ENCODE assay signal across 15 cellular contexts in genomic region chr2:219709261-219709867, GRCh38.
"Had no signal": no experiment of that assay in that cellular context is flagged by ENCODE, and none has a peak within 500 bp of the region (broad histone marks: within the 10 kb centered on the region; RNA-seq: fewer than 3 reads in every experiment).

No MANE protein-coding gene starts in this region.

- H3K36me3 ChIP-seq: prostate gland, thyroid gland had no signal

- H3K27ac Mint-ChIP-seq: activated CD8-positive, alpha-beta memory T cell treated with anti-CD3 and anti-CD28 coated beads, Interleukin-2, amount 10 ng/mL, durations not matched to agents 7 days and 5 days; activated naive CD4-positive, alpha-beta T cell treated with anti-CD3 and anti-CD28 coated beads, Interleukin-2, amount 10 ng/mL, durations not matched to agents 7 days and 5 days; activated T-helper 2 cell treated with anti-CD3 and anti-CD28 coated beads, Interferon-gamma antibody, Interleukin-2, Interleukin-4, amounts not matched to agents 10 μg/mL and 5 μg/mL and 100 μg/mL, durations not matched to agents 14 hours and 24 hours and 36 hours; endodermal cell; natural killer cell; stimulated activated memory B cell treated with anti-CD40 and anti-IgM and Interleukin-4, amounts not matched to agents 10 μg/mL and 1 μg/mL and 100 μg/mL, for 72 hours had no signal

- H3K9me3 ChIP-seq: prostate gland, thyroid gland had no signal

- H3K27me3 ChIP-seq: thyroid gland had no signal

- H3K4me3 ChIP-seq: dorsolateral prefrontal cortex, prostate gland, thyroid gland had no signal

- H3K4me3 Mint-ChIP-seq: activated CD8-positive, alpha-beta memory T cell treated with anti-CD3 and anti-CD28 coated beads, Interleukin-2, amount 10 ng/mL, durations not matched to agents 7 days and 5 days; activated naive CD4-positive, alpha-beta T cell treated with anti-CD3 and anti-CD28 coated beads, Interleukin-2, amount 10 ng/mL, durations not matched to agents 7 days and 5 days; endodermal cell; natural killer cell; stimulated activated memory B cell treated with anti-CD40 and anti-IgM and Interleukin-4, amounts not matched to agents 10 μg/mL and 1 μg/mL and 100 μg/mL, for 72 hours had no signal

- ATAC-seq: activated CD8-positive, alpha-beta memory T cell treated with anti-CD3 and anti-CD28 coated beads, Interleukin-2, amount 10 ng/mL, durations not matched to agents 7 days and 5 days; natural killer cell; stimulated activated memory B cell treated with anti-CD40 and anti-IgM and Interleukin-4, amounts not matched to agents 10 μg/mL and 1 μg/mL and 100 μg/mL, for 72 hours had no signal

- H3K27ac ChIP-seq: dorsolateral prefrontal cortex, prostate gland, thyroid gland had no signal

- H3K9me3 Mint-ChIP-seq: activated naive CD4-positive, alpha-beta T cell treated with anti-CD3 and anti-CD28 coated beads, Interleukin-2, amount 10 ng/mL, durations not matched to agents 7 days and 5 days; activated T-helper 2 cell treated with anti-CD3 and anti-CD28 coated beads, Interferon-gamma antibody, Interleukin-2, Interleukin-4, amounts not matched to agents 10 μg/mL and 5 μg/mL and 100 μg/mL, durations not matched to agents 14 hours and 24 hours and 36 hours had no signal

- DNase-seq: activated CD4-positive, alpha-beta T cell treated with anti-CD3 and anti-CD28 coated beads, Interleukin-2, amount 50 U/mL, for 48 hours; activated CD4-positive, CD25-positive, alpha-beta regulatory T cell treated with anti-CD3 and anti-CD28 coated beads, Interleukin-2, amount 50 U/mL, for 72 hours; activated CD8-positive, alpha-beta memory T cell treated with anti-CD3 and anti-CD28 coated beads, Interleukin-2, amount 10 ng/mL, durations not matched to agents 7 days and 5 days; activated naive CD4-positive, alpha-beta T cell treated with anti-CD3 and anti-CD28 coated beads, Interleukin-2, amount 10 ng/mL, durations not matched to agents 7 days and 5 days; activated T-cell treated with anti-CD3 and anti-CD28 coated beads, Interleukin-2, amount 50 U/mL, for 1 hour; dorsolateral prefrontal cortex; endodermal cell; erythroblast; hypothalamus; natural killer cell; stimulated activated CD4-positive, alpha-beta T cell treated with anti-CD3 and anti-CD28 coated beads, Interleukin-2, amount 100 ng/mL, for 48 hours; thyroid gland had no signal

- H3K4me1 Mint-ChIP-seq: activated CD8-positive, alpha-beta memory T cell treated with anti-CD3 and anti-CD28 coated beads, Interleukin-2, amount 10 ng/mL, durations not matched to agents 7 days and 5 days; activated naive CD4-positive, alpha-beta T cell treated with anti-CD3 and anti-CD28 coated beads, Interleukin-2, amount 10 ng/mL, durations not matched to agents 7 days and 5 days; natural killer cell; stimulated activated memory B cell treated with anti-CD40 and anti-IgM and Interleukin-4, amounts not matched to agents 10 μg/mL and 1 μg/mL and 100 μg/mL, for 72 hours had no signal

- H3K4me1 ChIP-seq: prostate gland, thyroid gland had no signal

- H3K36me3 Mint-ChIP-seq: activated CD8-positive, alpha-beta memory T cell treated with anti-CD3 and anti-CD28 coated beads, Interleukin-2, amount 10 ng/mL, durations not matched to agents 7 days and 5 days; activated naive CD4-positive, alpha-beta T cell treated with anti-CD3 and anti-CD28 coated beads, Interleukin-2, amount 10 ng/mL, durations not matched to agents 7 days and 5 days; natural killer cell; stimulated activated memory B cell treated with anti-CD40 and anti-IgM and Interleukin-4, amounts not matched to agents 10 μg/mL and 1 μg/mL and 100 μg/mL, for 72 hours had no signal
